Comparison of ENCODE assay signal across 8 cellular contexts in the genomic region with DNA sequence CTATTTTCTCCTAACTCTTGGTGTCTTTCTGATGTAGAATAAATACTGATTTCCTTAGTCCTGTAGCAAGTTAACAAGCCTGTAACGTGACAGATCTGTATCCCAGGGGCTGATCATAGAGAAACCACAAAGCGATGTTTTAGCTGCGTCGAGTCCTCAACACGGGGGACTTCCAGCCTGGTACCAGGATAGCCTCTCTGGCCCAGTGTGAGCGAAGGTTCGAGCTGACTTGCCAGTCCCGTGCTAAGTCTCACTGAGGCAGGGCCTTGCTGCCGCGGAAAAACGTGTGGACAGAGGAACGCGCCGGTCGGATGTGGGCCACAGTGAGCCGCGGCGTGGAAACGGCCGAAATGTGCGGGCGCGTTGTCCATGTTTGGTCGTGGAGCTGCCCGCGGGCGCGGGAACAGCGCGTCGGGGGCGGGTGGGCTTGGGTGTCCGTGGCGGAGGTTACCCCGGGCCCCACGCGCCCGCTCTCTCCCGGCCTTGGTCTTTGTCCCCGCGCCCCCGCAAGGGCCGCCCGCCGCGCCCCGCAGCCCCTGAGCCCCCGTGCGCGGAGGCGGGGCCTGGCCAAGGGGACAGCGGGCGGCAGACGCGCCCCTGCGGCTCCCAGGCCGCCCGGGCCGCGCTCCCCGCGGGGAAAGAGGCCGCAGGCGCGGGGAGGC. TPM values are rescaled to one million over a fixed set of nuclear protein-coding genes. Genes with fewer than 3 reads are reported as not detected.
DNase-seq lines count a peak whose midpoint lies in the region; ATAC-seq and TF ChIP-seq lines count a peak whose summit lies in the region.

No MANE protein-coding gene starts in this region.

- WGBS in smooth muscle cell (ENCODE audit: low lambda C conversion rate), result 13% methylated on average over 22 of the region's 65 CpGs

- peaks cover 32% of the 10 kb centered on the region for H4K20me1 ChIP-seq in smooth muscle cell (ENCODE audit: low read depth)

- DNase-seq in NCI-H748 (lab: John Stamatoyannopoulos, UW; ENCODE audit: unreplicated experiment) (peak; percentile 50), NCI-H748 treated with DMSO at 0.1 percent for 48 hours (lab: John Stamatoyannopoulos, UW) (no peak), ascending aorta (ENCODE audit: low spot score in 2 of 2) (no peak), smooth muscle cell (lab: John Stamatoyannopoulos, UW; ENCODE audit: unreplicated experiment) (no peak), COLO829 (ENCODE audit: low spot score) (no peak), NCI-H526 (lab: John Stamatoyannopoulos, UW) (no peak)

- peaks cover 12% of the 10 kb centered on the region for H3F3A ChIP-seq in smooth muscle cell (ENCODE audit: low read depth)

- H3K9me3 ChIP-seq in ascending aorta (no peaks in the 10 kb centered on the region), iPS-18a (ENCODE audit: control insufficient read depth, low read depth, low read length) (no peaks in the 10 kb centered on the region), smooth muscle cell (replicated peaks; ENCODE audit: low read depth) (no peaks in the 10 kb centered on the region)

- H3K4me2 ChIP-seq in smooth muscle cell, result peak overlapping the region; percentile 94

- H3K27ac ChIP-seq in ascending aorta (peak overlapping the region; percentile 88 to 96), iPS-18a (ENCODE audit: low read length) (no peak overlapping the region), smooth muscle cell (ENCODE audit: low read depth) (peak overlapping the region; percentile 78)

- H3K9ac ChIP-seq in iPS-18a (ENCODE audit: low read length) (no peak overlapping the region), smooth muscle cell (ENCODE audit: low read depth) (peak overlapping the region; percentile 89)

- peak overlapping the region; percentile 92 for H2AFZ ChIP-seq in smooth muscle cell (ENCODE audit: low read depth)

- H3K4me3 ChIP-seq in ascending aorta (peak overlapping the region; percentile 73 to 84), iPS-18a (ENCODE audit: low read length) (peak overlapping the region; percentile 54), smooth muscle cell (peak overlapping the region; percentile 54)

- H3K79me2 ChIP-seq in smooth muscle cell (ENCODE audit: low read depth), result peaks cover 28% of the 10 kb centered on the region

- intact Hi-C loops in ascending aorta (cut with DNase I), result loop anchor here (1.0 to 10.0 kb wide), 6 partner anchors 26 to 422 kb away; partner anchors contain the start of genes CCDC85C and CYP46A1

- no peak for ATAC-seq in HG03571 (IDR thresholded peaks at IDR 0.05; ENCODE audit: unreplicated experiment)

- no peaks in the 10 kb centered on the region for H3K36me3 ChIP-seq in ascending aorta
- no peaks in the 10 kb centered on the region for H3K36me3 ChIP-seq in iPS-18a (ENCODE audit: control insufficient read depth, low read depth, low read length)
- H3K36me3 ChIP-seq in smooth muscle cell (ENCODE audit: low read depth), result no peaks in the 10 kb centered on the region

- TF ChIP-seq CTCF in ascending aorta (IDR thresholded peaks at IDR 0.05), result no peak
- TF ChIP-seq CTCF in smooth muscle cell (IDR thresholded peaks at IDR 0.05; ENCODE audit: borderline replicate concordance, insufficient read depth, poor library complexity, severe bottlenecking), result no peak

- H3K4me1 ChIP-seq in ascending aorta, result peaks cover 0 to 6% of the 10 kb centered on the region in 2 donors
- H3K4me1 ChIP-seq in iPS-18a (ENCODE audit: control insufficient read depth, low read depth, low read length), result peaks cover 15% of the 10 kb centered on the region
- peaks cover 20% of the 10 kb centered on the region for H3K4me1 ChIP-seq in smooth muscle cell (ENCODE audit: low read depth)

- H3K27me3 ChIP-seq in ascending aorta (no peaks in the 10 kb centered on the region), iPS-18a (ENCODE audit: control insufficient read depth, insufficient read depth, low read length) (peaks cover 19% of the 10 kb centered on the region), smooth muscle cell (ENCODE audit: low read depth) (no peaks in the 10 kb centered on the region)

RNA-seq across cellular contexts. Expression of gene EML1, which starts 0.5 kb away (rescaled TPM):
- total RNA-seq in ascending aorta (28.3 TPM), smooth muscle cell (16.5 and 31.2 TPM in 2 replicates)
- 13.0 and 14.4 TPM in 2 replicates for polyA plus RNA-seq in smooth muscle cell
